In the genomic region with DNA sequence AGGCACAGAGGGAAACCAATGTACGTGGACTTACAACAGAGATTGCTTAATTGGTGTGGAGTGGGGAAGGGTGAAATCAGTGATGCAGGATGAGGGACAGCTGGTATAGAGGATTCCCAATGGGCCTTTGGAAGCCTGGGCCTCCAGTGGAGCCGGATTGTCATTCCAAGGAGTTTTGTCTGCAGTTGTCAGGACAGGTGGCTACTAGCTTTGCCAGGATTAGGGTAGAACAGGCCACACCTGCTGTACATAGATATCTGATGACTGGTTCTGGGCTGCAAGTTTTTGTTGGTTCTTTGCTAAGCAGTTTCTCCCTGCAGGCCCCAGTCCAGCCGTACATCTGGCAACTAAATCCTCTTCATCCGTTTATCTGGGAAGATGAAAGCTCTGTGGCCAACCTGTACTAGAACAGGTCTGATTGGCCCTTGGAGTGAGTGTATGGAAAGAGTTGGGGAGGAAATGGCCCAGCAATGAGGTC, we compare ENCODE assay signal across 15 cellular contexts. TPM values are rescaled to one million over a fixed set of nuclear protein-coding genes. Genes with fewer than 3 reads are reported as not detected.
DNase-seq lines count a peak whose midpoint lies in the region; TF ChIP-seq lines count a peak whose summit lies in the region.
"Had no signal": no experiment of that assay in that cellular context is flagged by ENCODE, and none has a peak within 500 bp of the region (broad histone marks: within the 10 kb centered on the region; RNA-seq: fewer than 3 reads in every experiment).

No MANE protein-coding gene starts in this region.

- peak overlapping the region; percentile 19 for H3K4me3 ChIP-seq in adipocyte (ENCODE audit: low read length)
- no peak overlapping the region for H3K4me3 ChIP-seq in Peyer's patch
- no peak overlapping the region for H3K4me3 ChIP-seq in neuronal stem cell (ENCODE audit: low read length in 2 of 2)
- H3K4me3 ChIP-seq: K562 had no signal

- H3K36me3 ChIP-seq in adipocyte (ENCODE audit: control insufficient read depth, insufficient read depth, low read length, severe bottlenecking) (peaks cover 29% of the 10 kb centered on the region), Peyer's patch (peaks cover 0 to 6% (median 0%) of the 10 kb centered on the region in 3 donors), neuronal stem cell (replicated peaks in 1 of 2; ENCODE audit: control insufficient read depth in 2 of 2, insufficient read depth in 2 of 2, low read length in 2 of 2) (peaks cover 24 to 86% of the 10 kb centered on the region in 2 donors)

- no peaks in the 10 kb centered on the region for H3K9me3 ChIP-seq in adipocyte (ENCODE audit: control insufficient read depth, low read length)
- H3K9me3 ChIP-seq in Peyer's patch, result no peaks in the 10 kb centered on the region
- no peaks in the 10 kb centered on the region for H3K9me3 ChIP-seq in neuronal stem cell (replicated peaks in 1 of 2; ENCODE audit: control insufficient read depth in 2 of 2, insufficient read depth in 1 of 2, low read depth in 1 of 2, low read length in 2 of 2)

- no peak overlapping the region for H2BK5ac ChIP-seq in neuronal stem cell (ENCODE audit: low read length)

- DNase-seq in A172 (ENCODE audit: low spot score), result peak; percentile 74
- DNase-seq in HPDE6-E6E7 (ENCODE audit: extremely low spot score), result peak; percentile 79
- peak; percentile 66 for DNase-seq in adipocyte (ENCODE audit: low read depth)
- peak; percentile 94 for DNase-seq in islet precursor cell
- DNase-seq in activated CD4-positive, alpha-beta T cell treated with anti-CD3 and anti-CD28 coated beads, Interleukin-2, amount 10 ng/mL, durations not matched to agents 7 days and 5 days, result no peak
- DNase-seq in Peyer's patch, result no peak
- no peak for DNase-seq in NCI-H1092 (lab: John Stamatoyannopoulos, UW)
- no peak for DNase-seq in neuronal stem cell (ENCODE audit: low spot score)
- DNase-seq: activated CD4-positive, alpha-beta memory T cell treated with anti-CD3 and anti-CD28 coated beads, Interleukin-2, amount 10 ng/mL, durations not matched to agents 7 days and 5 days; activated naive CD4-positive, alpha-beta T cell treated with anti-CD3 and anti-CD28 coated beads, Interleukin-2, amount 50 U/mL, for 16 hours; effector memory CD4-positive, alpha-beta T cell; naive B cell; NCI-H345; stimulated activated naive CD4-positive, alpha-beta T cell had no signal

- H2BK15ac ChIP-seq in neuronal stem cell (ENCODE audit: low read length), result no peak overlapping the region

- TF ChIP-seq POLR2A in Peyer's patch (IDR thresholded peaks at IDR 0.05), result no peak

- H3K27me3 Mint-ChIP-seq in activated CD4-positive, alpha-beta T cell treated with anti-CD3 and anti-CD28 coated beads, Interleukin-2, amount 10 ng/mL, durations not matched to agents 7 days and 5 days, result no peaks in the 10 kb centered on the region
- H3K27me3 Mint-ChIP-seq: activated CD4-positive, alpha-beta memory T cell treated with anti-CD3 and anti-CD28 coated beads, Interleukin-2, amount 10 ng/mL, durations not matched to agents 7 days and 5 days; naive B cell had no signal

- no peak overlapping the region for H3K4me3 Mint-ChIP-seq in activated CD4-positive, alpha-beta T cell treated with anti-CD3 and anti-CD28 coated beads, Interleukin-2, amount 10 ng/mL, durations not matched to agents 7 days and 5 days
- H3K4me3 Mint-ChIP-seq: activated CD4-positive, alpha-beta memory T cell treated with anti-CD3 and anti-CD28 coated beads, Interleukin-2, amount 10 ng/mL, durations not matched to agents 7 days and 5 days had no signal

- H2BK120ac ChIP-seq in neuronal stem cell (ENCODE audit: low read depth, low read length), result no peak overlapping the region

- no peaks in the 10 kb centered on the region for H3K9me3 Mint-ChIP-seq in activated CD4-positive, alpha-beta T cell treated with anti-CD3 and anti-CD28 coated beads, Interleukin-2, amount 10 ng/mL, durations not matched to agents 7 days and 5 days
- H3K9me3 Mint-ChIP-seq: activated CD4-positive, alpha-beta memory T cell treated with anti-CD3 and anti-CD28 coated beads, Interleukin-2, amount 10 ng/mL, durations not matched to agents 7 days and 5 days; naive B cell had no signal

- peaks cover 52% of the 10 kb centered on the region for H3K4me1 ChIP-seq in adipocyte (ENCODE audit: control insufficient read depth, insufficient read depth, low read length)
- peaks cover 0 to 5% (median 0%) of the 10 kb centered on the region in 4 donors for H3K4me1 ChIP-seq in Peyer's patch
- peaks cover 1 to 2% of the 10 kb centered on the region in 2 donors for H3K4me1 ChIP-seq in neuronal stem cell (ENCODE audit: control insufficient read depth in 2 of 2, insufficient read depth in 1 of 2, low read depth in 1 of 2, low read length in 2 of 2)

- WGBS in neuronal stem cell (ENCODE audit: extremely low coverage in 2 of 2, insufficient read length in 2 of 2, insufficient replicate concordance in 1 of 2), 2 donors, result no CpG with 5 or more reads among the region's 4 CpGs

- peak overlapping the region; percentile 13 for H3K9ac ChIP-seq in adipocyte (ENCODE audit: low read length)
- H3K9ac ChIP-seq in neuronal stem cell (ENCODE audit: low read depth, low read length, poor library complexity), result no peak overlapping the region

- H3K14ac ChIP-seq in neuronal stem cell (ENCODE audit: low read length), result no peak overlapping the region

- H3K27me3 ChIP-seq in adipocyte (replicated peaks; ENCODE audit: control insufficient read depth, insufficient read depth, low read length), result no peaks in the 10 kb centered on the region
- no peaks in the 10 kb centered on the region for H3K27me3 ChIP-seq in Peyer's patch
- H3K27me3 ChIP-seq in neuronal stem cell (ENCODE audit: control insufficient read depth in 3 of 3, insufficient read depth in 3 of 3, low read depth in 1 of 3, low read length in 3 of 3), result no peaks in the 10 kb centered on the region

- H3K18ac ChIP-seq in neuronal stem cell (ENCODE audit: low read length), result no peak overlapping the region

- no peak overlapping the region for H3K4me2 ChIP-seq in neuronal stem cell (ENCODE audit: insufficient read depth, low read length, poor library complexity, severe bottlenecking)

- H4K91ac ChIP-seq in neuronal stem cell (ENCODE audit: low read depth, low read length, poor library complexity), result no peak overlapping the region

- POLR2A ChIA-PET in activated CD4-positive, alpha-beta T cell treated with anti-CD3 and anti-CD28 coated beads, Interleukin-2, amount 10 ng/mL, durations not matched to agents 7 days and 5 days (lab: Charles Lee), result no interaction called here

- TF ChIP-seq CTCF in Peyer's patch (IDR thresholded peaks at IDR 0.05), result no peak

- peaks cover 73% of the 10 kb centered on the region for H3K4me1 Mint-ChIP-seq in activated CD4-positive, alpha-beta T cell treated with anti-CD3 and anti-CD28 coated beads, Interleukin-2, amount 10 ng/mL, durations not matched to agents 7 days and 5 days

- no peak overlapping the region for H4K8ac ChIP-seq in neuronal stem cell (ENCODE audit: low read depth, low read length)

- no peak overlapping the region for H2AK5ac ChIP-seq in neuronal stem cell (ENCODE audit: low read depth, low read length)

- H3K27ac Mint-ChIP-seq in activated CD4-positive, alpha-beta T cell treated with anti-CD3 and anti-CD28 coated beads, Interleukin-2, amount 10 ng/mL, durations not matched to agents 7 days and 5 days, result no peak overlapping the region
- H3K27ac Mint-ChIP-seq: activated CD4-positive, alpha-beta memory T cell treated with anti-CD3 and anti-CD28 coated beads, Interleukin-2, amount 10 ng/mL, durations not matched to agents 7 days and 5 days; naive B cell had no signal

- peaks cover 2% of the 10 kb centered on the region for H3K79me1 ChIP-seq in neuronal stem cell (ENCODE audit: low read depth, low read length)

- H2AFZ ChIP-seq in neuronal stem cell (ENCODE audit: low read length), result no peak overlapping the region

- H3K36me3 Mint-ChIP-seq in activated CD4-positive, alpha-beta T cell treated with anti-CD3 and anti-CD28 coated beads, Interleukin-2, amount 10 ng/mL, durations not matched to agents 7 days and 5 days (ENCODE audit: low read depth), result peaks cover 67% of the 10 kb centered on the region

- no peak overlapping the region for H3K23ac ChIP-seq in neuronal stem cell (ENCODE audit: low read depth, low read length, poor library complexity)

- H3K4ac ChIP-seq in neuronal stem cell (ENCODE audit: low read length), result no peak overlapping the region

- no peak overlapping the region for H2BK12ac ChIP-seq in neuronal stem cell (ENCODE audit: low read length)

- CTCF ChIA-PET in activated CD4-positive, alpha-beta T cell treated with anti-CD3 and anti-CD28 coated beads, Interleukin-2, amount 10 ng/mL, durations not matched to agents 7 days and 5 days (lab: Charles Lee), result interaction anchor here (0.9 to 1.3 kb wide), 3 partner anchors 9 to 88 kb away, joined by 3 to 5 read pairs (median 3); no protein-coding TSS in a partner anchor

- H3K27ac ChIP-seq in Peyer's patch (no peak overlapping the region), neuronal stem cell (replicated peaks; ENCODE audit: low read length) (no peak overlapping the region)

RNA-seq across cellular contexts. Expression of gene SKP2, which starts 4.3 kb away (rescaled TPM):
- 52.8 and 68.9 TPM in 2 replicates for total RNA-seq in A172 (2014; rRNA removed; shearing (Covaris generic))
- total RNA-seq in activated CD4-positive, alpha-beta T cell treated with anti-CD3 and anti-CD28 coated beads, Interleukin-2, amount 10 ng/mL, durations not matched to agents 7 days and 5 days, result 10 to 100 TPM; 43.1 to 43.9 TPM
- 10 to 100 TPM; 13.8 to 30.5 (median 22.2) TPM for total RNA-seq in Peyer's patch
- 87.4 TPM for polyA plus RNA-seq in neuronal stem cell (2013, experiment 1 of 2)
- polyA plus RNA-seq in neuronal stem cell (2013, experiment 2 of 2), result 89.8 TPM

RNA-seq across cellular contexts. Expression of gene LMBRD2, which starts 4.5 kb away (rescaled TPM):
- total RNA-seq in A172 (2014; rRNA removed; shearing (Covaris generic)), result 14.7 and 15.5 TPM in 2 replicates
- 10 to 100 TPM; 12.9 to 16.9 TPM for total RNA-seq in activated CD4-positive, alpha-beta T cell treated with anti-CD3 and anti-CD28 coated beads, Interleukin-2, amount 10 ng/mL, durations not matched to agents 7 days and 5 days
- total RNA-seq in Peyer's patch, result 10 to 100 TPM in 3 of 4 donors, 1 to 10 TPM in 1; 9.9 to 55.3 (median 22.0) TPM
- polyA plus RNA-seq in neuronal stem cell (2013, experiment 1 of 2), result 4.3 TPM
- 4.9 TPM for polyA plus RNA-seq in neuronal stem cell (2013, experiment 2 of 2)

Comparison
In these comparisons a context has a peak if more than half of its experiments do, and no peak if none do; other contexts are left out.
1. DNase-seq: peak in A172 (single experiment), HPDE6-E6E7 (single experiment), adipocyte (single experiment) and islet precursor cell (single experiment); none in activated CD4-positive, alpha-beta T cell treated with anti-CD3 and anti-CD28 coated beads, Interleukin-2, amount 10 ng/mL, durations not matched to agents 7 days and 5 days (single experiment), Peyer's patch (0 of 3), NCI-H1092 (single experiment) and neuronal stem cell (single experiment).